Comparison of ENCODE assay signal across 1 cellular context in the genomic region with DNA sequence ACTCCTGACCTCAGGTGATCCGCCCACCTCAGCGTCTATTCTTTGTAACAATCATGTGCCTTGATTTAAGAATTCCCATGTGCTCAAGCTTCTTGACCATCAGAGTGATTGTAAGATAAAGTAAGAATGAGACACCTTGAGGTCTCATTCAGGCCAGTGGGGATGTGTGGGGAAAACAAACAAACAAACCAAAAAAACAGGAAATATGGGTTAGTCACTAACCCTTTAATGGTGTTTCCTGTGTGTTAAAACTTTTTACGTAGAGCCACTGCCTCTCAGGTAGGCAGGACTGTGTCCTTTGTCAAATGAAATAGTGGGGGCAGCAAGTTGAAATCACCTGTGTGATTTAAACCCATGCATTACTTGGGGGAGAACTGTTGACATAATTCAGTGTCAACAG.
TF ChIP-seq lines count a peak whose summit lies in the region.

No MANE protein-coding gene starts in this region.

TF ChIP-seq in GM23338, 12 proteins besides CTCF, POLR2A, EP300 and RAD21 (continued from another document):
- TF ChIP-seq, protein P1, sequence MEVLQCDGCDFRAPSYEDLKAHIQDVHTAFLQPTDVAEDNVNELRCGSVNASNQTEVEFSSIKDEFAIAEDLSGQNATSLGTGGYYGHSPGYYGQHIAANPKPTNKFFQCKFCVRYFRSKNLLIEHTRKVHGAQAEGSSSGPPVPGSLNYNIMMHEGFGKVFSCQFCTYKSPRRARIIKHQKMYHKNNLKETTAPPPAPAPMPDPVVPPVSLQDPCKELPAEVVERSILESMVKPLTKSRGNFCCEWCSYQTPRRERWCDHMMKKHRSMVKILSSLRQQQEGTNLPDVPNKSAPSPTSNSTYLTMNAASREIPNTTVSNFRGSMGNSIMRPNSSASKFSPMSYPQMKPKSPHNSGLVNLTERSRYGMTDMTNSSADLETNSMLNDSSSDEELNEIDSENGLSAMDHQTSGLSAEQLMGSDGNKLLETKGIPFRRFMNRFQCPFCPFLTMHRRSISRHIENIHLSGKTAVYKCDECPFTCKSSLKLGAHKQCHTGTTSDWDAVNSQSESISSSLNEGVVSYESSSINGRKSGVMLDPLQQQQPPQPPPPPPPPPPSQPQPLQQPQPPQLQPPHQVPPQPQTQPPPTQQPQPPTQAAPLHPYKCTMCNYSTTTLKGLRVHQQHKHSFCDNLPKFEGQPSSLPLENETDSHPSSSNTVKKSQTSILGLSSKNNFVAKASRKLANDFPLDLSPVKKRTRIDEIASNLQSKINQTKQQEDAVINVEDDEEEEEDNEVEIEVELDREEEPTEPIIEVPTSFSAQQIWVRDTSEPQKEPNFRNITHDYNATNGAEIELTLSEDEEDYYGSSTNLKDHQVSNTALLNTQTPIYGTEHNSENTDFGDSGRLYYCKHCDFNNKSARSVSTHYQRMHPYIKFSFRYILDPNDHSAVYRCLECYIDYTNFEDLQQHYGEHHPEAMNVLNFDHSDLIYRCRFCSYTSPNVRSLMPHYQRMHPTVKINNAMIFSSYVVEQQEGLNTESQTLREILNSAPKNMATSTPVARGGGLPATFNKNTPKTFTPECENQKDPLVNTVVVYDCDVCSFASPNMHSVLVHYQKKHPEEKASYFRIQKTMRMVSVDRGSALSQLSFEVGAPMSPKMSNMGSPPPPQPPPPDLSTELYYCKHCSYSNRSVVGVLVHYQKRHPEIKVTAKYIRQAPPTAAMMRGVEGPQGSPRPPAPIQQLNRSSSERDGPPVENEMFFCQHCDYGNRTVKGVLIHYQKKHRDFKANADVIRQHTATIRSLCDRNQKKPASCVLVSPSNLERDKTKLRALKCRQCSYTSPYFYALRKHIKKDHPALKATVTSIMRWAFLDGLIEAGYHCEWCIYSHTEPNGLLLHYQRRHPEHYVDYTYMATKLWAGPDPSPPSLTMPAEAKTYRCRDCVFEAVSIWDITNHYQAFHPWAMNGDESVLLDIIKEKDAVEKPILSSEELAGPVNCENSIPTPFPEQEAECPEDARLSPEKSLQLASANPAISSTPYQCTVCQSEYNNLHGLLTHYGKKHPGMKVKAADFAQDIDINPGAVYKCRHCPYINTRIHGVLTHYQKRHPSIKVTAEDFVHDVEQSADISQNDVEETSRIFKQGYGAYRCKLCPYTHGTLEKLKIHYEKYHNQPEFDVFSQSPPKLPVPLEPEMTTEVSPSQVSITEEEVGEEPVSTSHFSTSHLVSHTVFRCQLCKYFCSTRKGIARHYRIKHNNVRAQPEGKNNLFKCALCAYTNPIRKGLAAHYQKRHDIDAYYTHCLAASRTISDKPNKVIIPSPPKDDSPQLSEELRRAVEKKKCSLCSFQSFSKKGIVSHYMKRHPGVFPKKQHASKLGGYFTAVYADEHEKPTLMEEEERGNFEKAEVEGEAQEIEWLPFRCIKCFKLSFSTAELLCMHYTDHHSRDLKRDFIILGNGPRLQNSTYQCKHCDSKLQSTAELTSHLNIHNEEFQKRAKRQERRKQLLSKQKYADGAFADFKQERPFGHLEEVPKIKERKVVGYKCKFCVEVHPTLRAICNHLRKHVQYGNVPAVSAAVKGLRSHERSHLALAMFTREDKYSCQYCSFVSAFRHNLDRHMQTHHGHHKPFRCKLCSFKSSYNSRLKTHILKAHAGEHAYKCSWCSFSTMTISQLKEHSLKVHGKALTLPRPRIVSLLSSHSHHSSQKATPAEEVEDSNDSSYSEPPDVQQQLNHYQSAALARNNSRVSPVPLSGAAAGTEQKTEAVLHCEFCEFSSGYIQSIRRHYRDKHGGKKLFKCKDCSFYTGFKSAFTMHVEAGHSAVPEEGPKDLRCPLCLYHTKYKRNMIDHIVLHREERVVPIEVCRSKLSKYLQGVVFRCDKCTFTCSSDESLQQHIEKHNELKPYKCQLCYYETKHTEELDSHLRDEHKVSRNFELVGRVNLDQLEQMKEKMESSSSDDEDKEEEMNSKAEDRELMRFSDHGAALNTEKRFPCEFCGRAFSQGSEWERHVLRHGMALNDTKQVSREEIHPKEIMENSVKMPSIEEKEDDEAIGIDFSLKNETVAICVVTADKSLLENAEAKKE (CRISPR knock-in tag; IDR thresholded peaks at IDR 0.05): no peak
- TF ChIP-seq ZNF114 (CRISPR knock-in tag; IDR thresholded peaks at IDR 0.05): no peak
